In genomic region chr16:56931253-56931768, GRCh38 we compare ENCODE assay signal across 8 cellular contexts. TPM values are rescaled to one million over a fixed set of nuclear protein-coding genes. Genes with fewer than 3 reads are reported as not detected.
A peak's percentile ranks its signal among the peaks of the same experiment; 100 is the strongest.
DNase-seq lines count a peak whose midpoint lies in the region; ATAC-seq and TF ChIP-seq lines count a peak whose summit lies in the region.

No MANE protein-coding gene starts in this region.

- H3K9me3 ChIP-seq in HUES48 (ENCODE audit: control insufficient read depth, insufficient read depth, low read length) (no peaks in the 10 kb centered on the region), iPS-18c (ENCODE audit: control insufficient read depth, insufficient read depth, low read length) (no peaks in the 10 kb centered on the region)

- peak overlapping the region; percentile 98 for H3K4me3 Mint-ChIP-seq in activated naive CD8-positive, alpha-beta T cell treated with anti-CD3 and anti-CD28 coated beads for 36 hours
- H3K4me3 Mint-ChIP-seq in stimulated activated naive CD8-positive, alpha-beta T cell treated with anti-CD3 and anti-CD28 coated beads, Interleukin-15, amount 100 ng/mL, for 72 hours: peak overlapping the region; percentile 94 to 97

- H3K27me3 Mint-ChIP-seq in activated naive CD8-positive, alpha-beta T cell treated with anti-CD3 and anti-CD28 coated beads for 36 hours: no peaks in the 10 kb centered on the region
- no peaks in the 10 kb centered on the region for H3K27me3 Mint-ChIP-seq in stimulated activated naive CD8-positive, alpha-beta T cell treated with anti-CD3 and anti-CD28 coated beads, Interleukin-15, amount 100 ng/mL, for 72 hours

- peak overlapping the region; percentile 88 for H3K27ac ChIP-seq in HUES48 (ENCODE audit: low read depth, low read length)

- no peaks in the 10 kb centered on the region for H3K27me3 ChIP-seq in HUES48 (ENCODE audit: control insufficient read depth, insufficient read depth, low read length)

- peak; percentile 53 for ATAC-seq in GM21528 (IDR thresholded peaks at IDR 0.05; ENCODE audit: low FRiP score, unreplicated experiment)
- peak; percentile 6 for ATAC-seq in stimulated activated naive CD8-positive, alpha-beta T cell treated with anti-CD3 and anti-CD28 coated beads, Interleukin-15, amount 100 ng/mL, for 72 hours

- peak overlapping the region; percentile 90 for H3K9ac ChIP-seq in HUES48 (ENCODE audit: low read depth, low read length)

- H3K4me1 Mint-ChIP-seq in activated naive CD8-positive, alpha-beta T cell treated with anti-CD3 and anti-CD28 coated beads for 36 hours: peaks cover 31% of the 10 kb centered on the region
- peaks cover 34% of the 10 kb centered on the region for H3K4me1 Mint-ChIP-seq in stimulated activated naive CD8-positive, alpha-beta T cell treated with anti-CD3 and anti-CD28 coated beads, Interleukin-15, amount 100 ng/mL, for 72 hours

- H3K4me3 ChIP-seq in GM12875 (ENCODE audit: low read depth, low read length): peak overlapping the region; percentile 29
- peak overlapping the region; percentile 89 for H3K4me3 ChIP-seq in HUES48 (ENCODE audit: low read depth, low read length)
- peak overlapping the region; percentile 57 for H3K4me3 ChIP-seq in iPS-18c (ENCODE audit: insufficient read depth, low read depth, low read length)

- no peaks in the 10 kb centered on the region for H3K9me3 Mint-ChIP-seq in activated naive CD8-positive, alpha-beta T cell treated with anti-CD3 and anti-CD28 coated beads for 36 hours
- H3K9me3 Mint-ChIP-seq in stimulated activated naive CD8-positive, alpha-beta T cell treated with anti-CD3 and anti-CD28 coated beads, Interleukin-15, amount 100 ng/mL, for 72 hours: no peaks in the 10 kb centered on the region

- peak overlapping the region; percentile 97 for H3K27ac Mint-ChIP-seq in activated naive CD8-positive, alpha-beta T cell treated with anti-CD3 and anti-CD28 coated beads for 36 hours
- H3K27ac Mint-ChIP-seq in stimulated activated naive CD8-positive, alpha-beta T cell treated with anti-CD3 and anti-CD28 coated beads, Interleukin-15, amount 100 ng/mL, for 72 hours: peak overlapping the region; percentile 98 to 100

- no peak for TF ChIP-seq CTCF in GM12875 (IDR thresholded peaks at IDR 0.05; ENCODE audit: borderline replicate concordance, insufficient read depth, low read depth, low read length)

- DNase-seq in activated naive CD8-positive, alpha-beta T cell treated with anti-CD3 and anti-CD28 coated beads for 36 hours: no peak
- DNase-seq in stimulated activated naive CD8-positive, alpha-beta T cell treated with anti-CD3 and anti-CD28 coated beads, Interleukin-15, amount 100 ng/mL, for 72 hours: no peak
- DNase-seq in stimulated activated naive CD4-positive, alpha-beta T cell treated with Interleukin-2 at 50 U/mL for 16 hours (lab: John Stamatoyannopoulos, UW): no peak
- DNase-seq in putamen (ENCODE audit: low spot score): no peak

- H3K4me1 ChIP-seq in HUES48 (ENCODE audit: control insufficient read depth, insufficient read depth, low read length): peaks cover 23% of the 10 kb centered on the region

- peaks cover 14% of the 10 kb centered on the region for H3K36me3 ChIP-seq in HUES48 (ENCODE audit: control insufficient read depth, insufficient read depth, low read length)

- H3K36me3 Mint-ChIP-seq in activated naive CD8-positive, alpha-beta T cell treated with anti-CD3 and anti-CD28 coated beads for 36 hours: peaks cover 38% of the 10 kb centered on the region

RNA-seq across cellular contexts. Expression of gene HERPUD1, which starts 0.6 kb away (rescaled TPM):
- 100 to 1,000 TPM; 143 to 149 TPM for total RNA-seq in activated naive CD8-positive, alpha-beta T cell treated with anti-CD3 and anti-CD28 coated beads for 36 hours

RNA-seq across cellular contexts. Expression of gene CETP, which starts 30.4 kb away (rescaled TPM):
- under 1 TPM in 1 of 2 experiments, not detected in 1; 0.12 TPM for total RNA-seq in activated naive CD8-positive, alpha-beta T cell treated with anti-CD3 and anti-CD28 coated beads for 36 hours

RNA-seq across cellular contexts. Expression of gene NLRC5, which starts 58.0 kb away (rescaled TPM):
- total RNA-seq in activated naive CD8-positive, alpha-beta T cell treated with anti-CD3 and anti-CD28 coated beads for 36 hours: 100 to 1,000 TPM; 142 to 151 TPM

Comparison
In these comparisons a context has a peak if more than half of its experiments do, and no peak if none do; other contexts are left out.
1. H3K4me3 ChIP-seq: peak in every context shown above with its lines; median percentile 89 in HUES48; 57 in iPS-18c; 29 in GM12875.